ENCODE assay signal across 22 cellular contexts in the genomic region with DNA sequence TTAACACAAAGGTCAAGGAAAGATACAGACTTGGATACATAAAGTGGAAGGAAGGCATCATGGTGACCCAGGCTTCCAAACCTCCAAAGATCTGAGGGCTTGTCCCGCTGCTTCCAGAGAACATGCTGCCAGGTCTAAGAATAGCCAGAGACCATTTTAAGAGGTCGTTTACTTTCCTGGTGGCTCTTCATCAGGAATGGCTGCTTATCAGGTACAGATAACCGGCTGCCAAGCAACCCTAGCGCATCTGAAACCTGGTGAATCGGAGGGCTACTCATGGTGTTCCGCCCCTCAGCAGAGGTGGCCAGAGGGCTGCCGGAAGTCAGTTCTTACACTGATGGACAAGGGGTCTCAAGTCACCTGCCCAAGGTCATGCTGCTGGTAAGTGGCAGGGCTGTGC.
"Had no signal": no experiment of that assay in that cellular context is flagged by ENCODE, and none has a peak within 500 bp of the region (broad histone marks: within the 10 kb centered on the region; RNA-seq: fewer than 3 reads in every experiment).

No MANE protein-coding gene starts in this region.

- H3K9me3 Mint-ChIP-seq: central memory CD8-positive, alpha-beta T cell; stimulated activated effector memory CD8-positive, alpha-beta T cell treated with anti-CD3 and anti-CD28 coated beads, Interleukin-12 subunit alpha, Interleukin-12 subunit beta, amount 100 ng/mL, for 72 hours; type B pancreatic cell had no signal

- H3K36me3 Mint-ChIP-seq: naive thymus-derived CD4-positive, alpha-beta T cell; stimulated activated effector memory CD8-positive, alpha-beta T cell treated with anti-CD3 and anti-CD28 coated beads, Interleukin-12 subunit alpha, Interleukin-12 subunit beta, amount 100 ng/mL, for 72 hours had no signal

- H3K27ac ChIP-seq: coronary artery, hepatocyte, left lung, ovary, sigmoid colon, stomach, thyroid gland had no signal

- H3K4me3 Mint-ChIP-seq: central memory CD8-positive, alpha-beta T cell; naive thymus-derived CD4-positive, alpha-beta T cell; nephron progenitor cell; stimulated activated effector memory CD8-positive, alpha-beta T cell treated with anti-CD3 and anti-CD28 coated beads, Interleukin-12 subunit alpha, Interleukin-12 subunit beta, amount 100 ng/mL, for 72 hours; type B pancreatic cell had no signal

- H3K4me1 Mint-ChIP-seq: central memory CD8-positive, alpha-beta T cell; stimulated activated effector memory CD8-positive, alpha-beta T cell treated with anti-CD3 and anti-CD28 coated beads, Interleukin-12 subunit alpha, Interleukin-12 subunit beta, amount 100 ng/mL, for 72 hours had no signal

- H2AFZ ChIP-seq: hepatocyte had no signal

- DNase-seq: dermis blood vessel endothelial cell; effector memory CD4-positive, alpha-beta T cell; erythroblast; kidney; left lung; mesenchymal stem cell; midbrain; naive thymus-derived CD4-positive, alpha-beta T cell; nephron progenitor cell; occipital lobe; ovary; sigmoid colon; stimulated activated CD4-positive, alpha-beta T cell treated with anti-CD3 and anti-CD28 coated beads, Interleukin-2, amount 100 ng/mL, for 24 hours; stimulated activated CD4-positive, alpha-beta T cell treated with anti-CD3 and anti-CD28 coated beads, Interleukin-4, amount 100 ng/mL, for 24 hours; stimulated activated naive CD4-positive, alpha-beta T cell treated with Interleukin-2 at 50 U/mL for 16 hours; stomach; thyroid gland had no signal

- H3K79me2 ChIP-seq: hepatocyte had no signal

- H3K27me3 ChIP-seq: hepatocyte, left lung, ovary, sigmoid colon, stomach, thyroid gland had no signal

- H3K4me1 ChIP-seq: left lung, sigmoid colon, stomach, thyroid gland had no signal

- H3K36me3 ChIP-seq: left lung, ovary, sigmoid colon, stomach, thyroid gland had no signal

- ATAC-seq: left lung; naive thymus-derived CD4-positive, alpha-beta T cell; stimulated activated effector memory CD8-positive, alpha-beta T cell treated with anti-CD3 and anti-CD28 coated beads, Interleukin-12 subunit alpha, Interleukin-12 subunit beta, amount 100 ng/mL, for 72 hours had no signal

- H3K9me3 ChIP-seq: left lung, ovary, sigmoid colon, stomach, thyroid gland had no signal

- H3K27ac Mint-ChIP-seq: naive thymus-derived CD4-positive, alpha-beta T cell; nephron progenitor cell; stimulated activated effector memory CD8-positive, alpha-beta T cell treated with anti-CD3 and anti-CD28 coated beads, Interleukin-12 subunit alpha, Interleukin-12 subunit beta, amount 100 ng/mL, for 72 hours; type B pancreatic cell had no signal

- H3K27me3 Mint-ChIP-seq: central memory CD8-positive, alpha-beta T cell; type B pancreatic cell had no signal

- H3K4me2 ChIP-seq: hepatocyte had no signal

- H3K4me3 ChIP-seq: coronary artery, hepatocyte, left lung, ovary, sigmoid colon, stomach, thyroid gland had no signal
